Comparison of ENCODE assay signal across 25 cellular contexts in genomic region chr9:11973511-11973910, GRCh38.
DNase-seq lines count a peak whose midpoint lies in the region; ATAC-seq, FAIRE-seq and TF ChIP-seq lines count a peak whose summit lies in the region.
"Had no signal": no experiment of that assay in that cellular context is flagged by ENCODE, and none has a peak within 500 bp of the region (broad histone marks: within the 10 kb centered on the region; RNA-seq: fewer than 3 reads in every experiment).

No MANE protein-coding gene starts in this region.

- FAIRE-seq in A549 (lab: Jason Lieb, UNC) (no peak), D721Med (lab: Jason Lieb, UNC) (peak; percentile 41), TTC549 (lab: Jason Lieb, UNC) (peak; percentile 33), kidney (lab: Jason Lieb, UNC) (peak; percentile 13)
- FAIRE-seq: GM12891 had no signal

- no peak for TF ChIP-seq POLR2A in A549 (IDR thresholded peaks at IDR 0.05; ENCODE audit: low read length)

- no peak overlapping the region for H3K4me2 ChIP-seq in A549
- H3K4me2 ChIP-seq: BLaER1 treated with 17β-estradiol and CSF1 and Interleukin-3, amounts not matched to agents 10 nM and 100 nM had no signal

- H3K4me3 ChIP-seq in A549, result no peak overlapping the region
- H3K4me3 ChIP-seq in kidney (ENCODE audit: low read length in 2 of 2), result no peak overlapping the region
- H3K4me3 ChIP-seq: BLaER1 treated with 17β-estradiol and CSF1 and Interleukin-3, amounts not matched to agents 10 nM and 100 nM had no signal

- TF ChIP-seq RAD21 in A549 (conservative IDR thresholded peaks at IDR 0.05 in 1 of 2, IDR thresholded peaks at IDR 0.05 in 1 of 2), result no peak

- no peaks in the 10 kb centered on the region for H3K27me3 Mint-ChIP-seq in activated CD8-positive, alpha-beta memory T cell treated with anti-CD3 and anti-CD28 coated beads, Interleukin-2, amount 10 ng/mL, durations not matched to agents 7 days and 5 days
- H3K27me3 Mint-ChIP-seq: B cell; CD4-positive, alpha-beta T cell had no signal

- H3K27ac ChIP-seq in A549 (no peak overlapping the region), kidney (ENCODE audit: low read depth in 2 of 2, low read length in 2 of 2) (no peak overlapping the region)
- H3K27ac ChIP-seq: BLaER1 treated with 17β-estradiol and CSF1 and Interleukin-3, amounts not matched to agents 10 nM and 100 nM; C4-2B had no signal

- TF ChIP-seq EP300 in A549 (IDR thresholded peaks at IDR 0.05), result no peak

- no peak overlapping the region for H3K9ac ChIP-seq in kidney (ENCODE audit: low read length in 2 of 2)
- H3K9ac ChIP-seq: BLaER1 treated with 17β-estradiol and CSF1 and Interleukin-3, amounts not matched to agents 10 nM and 100 nM had no signal

- WGBS in A549 (ENCODE audit: missing lambda C conversion rate), result 2% methylated on average over 1 of the region's 1 CpG

- H3K9me3 ChIP-seq in A549, result 0 out of 3 replicates have a peak, but pooled peaks cover 3% of the 10 kb centered on the region
- no peaks in the 10 kb centered on the region for H3K9me3 ChIP-seq in kidney (ENCODE audit: control insufficient read depth in 1 of 2, low read length in 2 of 2)
- H3K9me3 ChIP-seq: BLaER1 treated with 17β-estradiol and CSF1 and Interleukin-3, amounts not matched to agents 10 nM and 100 nM; Caco-2 had no signal

- POLR2A ChIA-PET in A549 (lab: Yijun Ruan, JAX), result no interaction called here

- no peaks in the 10 kb centered on the region for H3K4me1 Mint-ChIP-seq in activated CD8-positive, alpha-beta memory T cell treated with anti-CD3 and anti-CD28 coated beads, Interleukin-2, amount 10 ng/mL, durations not matched to agents 7 days and 5 days
- H3K4me1 Mint-ChIP-seq: B cell had no signal

- H3K4me3 Mint-ChIP-seq in activated CD8-positive, alpha-beta memory T cell treated with anti-CD3 and anti-CD28 coated beads, Interleukin-2, amount 10 ng/mL, durations not matched to agents 7 days and 5 days, result no peak overlapping the region
- H3K4me3 Mint-ChIP-seq: B cell; CD4-positive, alpha-beta T cell; CD8-positive, alpha-beta T cell had no signal

- intact Hi-C loops in kidney (cut with DNase I), result no loop called here

- H3K4me1 ChIP-seq in A549 (no peaks in the 10 kb centered on the region), kidney (ENCODE audit: control insufficient read depth in 1 of 2, insufficient read depth in 1 of 2, low read depth in 1 of 2, low read length in 2 of 2) (no peaks in the 10 kb centered on the region)
- H3K4me1 ChIP-seq: BLaER1 treated with 17β-estradiol and CSF1 and Interleukin-3, amounts not matched to agents 10 nM and 100 nM; Caco-2 had no signal

- CTCF ChIA-PET in A549 (lab: Yijun Ruan, JAX), result no interaction called here
- CTCF ChIA-PET in activated CD8-positive, alpha-beta memory T cell treated with anti-CD3 and anti-CD28 coated beads, Interleukin-2, amount 10 ng/mL, durations not matched to agents 7 days and 5 days (lab: Charles Lee), result no interaction called here

- DNase-seq in A549 (ENCODE audit: low read depth in 1 of 2, low spot score in 1 of 2) (no peak), D721Med (ENCODE audit: insufficient read length, low spot score) (no peak), kidney (no peak), Ammon's horn (ENCODE audit: low spot score) (no peak), A172 (ENCODE audit: low spot score) (no peak)
- DNase-seq in activated CD8-positive, alpha-beta memory T cell treated with anti-CD3 and anti-CD28 coated beads, Interleukin-2, amount 10 ng/mL, durations not matched to agents 7 days and 5 days, result no peak
- no peak for DNase-seq in activated CD8-positive, alpha-beta memory T cell treated with anti-CD3 and anti-CD28 coated beads, Interleukin-2, amount 50 U/mL, for 4 hours
- DNase-seq: 8988T; ACHN; Caco-2; Calu3; CD4-positive, alpha-beta T cell; CD8-positive, alpha-beta T cell; DMS 273 treated with DMSO at 0.1 percent for 48 hours; DMS153; DMS53; DMS79; DND-41; EL; GDM1 had no signal

- TF ChIP-seq CTCF in A549 (IDR thresholded peaks at IDR 0.05) (no peak), D721Med (IDR thresholded peaks at IDR 0.05; ENCODE audit: insufficient read depth, missing control alignments) (no peak), kidney (IDR thresholded peaks at IDR 0.05; ENCODE audit: borderline replicate concordance, extremely low read depth, insufficient read depth) (no peak)

- H3K9me3 Mint-ChIP-seq in activated CD8-positive, alpha-beta memory T cell treated with anti-CD3 and anti-CD28 coated beads, Interleukin-2, amount 10 ng/mL, durations not matched to agents 7 days and 5 days (ENCODE audit: low read depth), result peaks cover 2% of the 10 kb centered on the region

- no peak overlapping the region for H3K27ac Mint-ChIP-seq in activated CD8-positive, alpha-beta memory T cell treated with anti-CD3 and anti-CD28 coated beads, Interleukin-2, amount 10 ng/mL, durations not matched to agents 7 days and 5 days
- H3K27ac Mint-ChIP-seq: B cell; CD4-positive, alpha-beta T cell; CD8-positive, alpha-beta T cell had no signal

- H3K36me3 Mint-ChIP-seq in activated CD8-positive, alpha-beta memory T cell treated with anti-CD3 and anti-CD28 coated beads, Interleukin-2, amount 10 ng/mL, durations not matched to agents 7 days and 5 days, result no peaks in the 10 kb centered on the region
- H3K36me3 Mint-ChIP-seq: CD8-positive, alpha-beta T cell had no signal

- ATAC-seq in A549, result no peak
- ATAC-seq in activated CD8-positive, alpha-beta memory T cell treated with anti-CD3 and anti-CD28 coated beads, Interleukin-2, amount 10 ng/mL, durations not matched to agents 7 days and 5 days, result no peak
- ATAC-seq: CD8-positive, alpha-beta T cell had no signal

- H3K36me3 ChIP-seq in kidney (ENCODE audit: control insufficient read depth in 1 of 2, insufficient read depth in 2 of 2, low read length in 2 of 2), result no peaks in the 10 kb centered on the region
- H3K36me3 ChIP-seq: BLaER1 treated with 17β-estradiol and CSF1 and Interleukin-3, amounts not matched to agents 10 nM and 100 nM had no signal

TF ChIP-seq in A549, 52 proteins besides CTCF, POLR2A, EP300 and RAD21:
- no peak for TF ChIP-seq SREBF2 (IDR thresholded peaks at IDR 0.05)
- TF ChIP-seq ZFP36 (IDR thresholded peaks at IDR 0.05; ENCODE audit: borderline replicate concordance, partially characterized antibody), result no peak
- TF ChIP-seq MAFK (IDR thresholded peaks at IDR 0.05; ENCODE audit: partially characterized antibody), result peak; percentile 52
